Comparison of ENCODE assay signal across 34 cellular contexts in the genomic region with DNA sequence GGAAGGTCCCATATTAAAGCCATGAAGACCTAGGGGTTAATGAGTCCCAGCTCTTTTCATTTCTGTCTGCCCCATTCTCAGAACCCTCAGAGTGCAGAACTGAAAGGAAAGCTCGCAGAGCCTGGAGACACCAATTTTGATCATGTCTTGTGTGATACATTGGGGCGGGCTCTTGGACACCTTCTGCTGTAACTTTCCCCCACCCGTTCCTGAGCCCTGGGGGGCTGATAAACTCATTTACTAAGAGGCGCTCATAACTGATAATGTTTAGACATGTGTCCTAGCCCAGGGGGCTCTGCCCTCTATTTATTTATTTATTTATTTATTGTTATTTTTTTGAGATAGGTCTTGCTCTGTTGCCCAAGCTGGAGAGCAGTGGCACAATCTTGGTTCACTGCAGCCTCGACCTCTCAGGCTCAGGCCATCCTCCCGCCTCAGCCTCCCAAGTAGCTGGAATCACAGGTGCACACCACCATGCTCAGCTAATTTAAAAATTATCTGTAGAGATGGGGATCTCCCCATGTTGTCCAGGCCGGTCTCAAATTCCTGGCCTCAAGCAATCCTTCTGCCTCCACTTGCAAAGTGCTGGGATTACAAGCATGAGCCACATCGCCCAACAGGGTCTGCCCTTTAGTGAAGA.
"Had no signal": no experiment of that assay in that cellular context is flagged by ENCODE, and none has a peak within 500 bp of the region (broad histone marks: within the 10 kb centered on the region; RNA-seq: fewer than 3 reads in every experiment).

No MANE protein-coding gene starts in this region.

- H3K27ac ChIP-seq: cardiac muscle cell, Peyer's patch, VCaP had no signal

- H3K4me3 ChIP-seq: cardiac muscle cell, Peyer's patch had no signal

- H3K36me3 ChIP-seq: cardiac muscle cell, Peyer's patch had no signal

- ATAC-seq: activated T-cell treated with anti-CD3 and anti-CD28 coated beads, Interleukin-2, amount 50 U/mL, for 4 hours; PC-3 had no signal

- H3K27me3 ChIP-seq: cardiac muscle cell, Peyer's patch had no signal

- DNase-seq: activated B cell treated with CpG ODN at 0.5 μM for 24 hours; activated CD4-positive, alpha-beta memory T cell treated with anti-CD3 and anti-CD28 coated beads for 36 hours; activated CD4-positive, alpha-beta T cell treated with anti-CD3 and anti-CD28 coated beads for 4 hours; activated CD4-positive, alpha-beta T cell treated with anti-CD3 and anti-CD28 coated beads, Interleukin-2, amount 50 U/mL, for 1 hour; activated CD4-positive, CD25-positive, alpha-beta regulatory T cell treated with anti-CD3 and anti-CD28 coated beads, Interleukin-2, amount 50 U/mL, for 72 hours; activated CD8-positive, alpha-beta memory T cell treated with anti-CD3 and anti-CD28 coated beads, Interleukin-2, amount 50 U/mL, for 4 hours; activated naive CD4-positive, alpha-beta T cell; activated naive CD4-positive, alpha-beta T cell treated with anti-CD3 and anti-CD28 coated beads, Interleukin-2, amount 50 U/mL, for 16 hours; activated naive CD8-positive, alpha-beta T cell treated with anti-CD3 and anti-CD28 coated beads for 36 hours; activated T-cell treated with anti-CD3 and anti-CD28 coated beads for 4 hours; activated T-cell treated with anti-CD3 and anti-CD28 coated beads, Interleukin-2, amount 50 U/mL, for 4 hours; amniotic stem cell; aorta; NCI-H1092 treated with DMSO at 0.1 percent for 48 hours; NCI-H1417; NCI-H146; NCI-H187; NCI-H2029 treated with DMSO at 0.1 percent for 48 hours; NCI-H2107; NCI-H2171; NCI-H510A; NCI-H526; NCI-H748 treated with DMSO at 0.1 percent for 48 hours; NK-92 treated with Interleukin-12 subunit alpha and Interleukin-12 subunit beta, amount 100 ng/mL, for 24 hours; PC-3; RPMI8226; SIG-M5; SW 1271; T-helper 1 cell; T-helper 2 cell; T-helper 9 cell had no signal
